In genomic region chr6:135257641-135258405, GRCh38 we compare ENCODE assay signal across 18 cellular contexts.
DNase-seq lines count a peak whose midpoint lies in the region; ATAC-seq and TF ChIP-seq lines count a peak whose summit lies in the region.
"Had no signal": no experiment of that assay in that cellular context is flagged by ENCODE, and none has a peak within 500 bp of the region (broad histone marks: within the 10 kb centered on the region; RNA-seq: fewer than 3 reads in every experiment).

No MANE protein-coding gene starts in this region.

- no peak overlapping the region for H2BK15ac ChIP-seq in H9 (ENCODE audit: low read depth, low read length)

- H4K20me1 ChIP-seq in H9 (ENCODE audit: control insufficient read depth, insufficient read depth, insufficient read length) (no peaks in the 10 kb centered on the region), OCI-LY1 (ENCODE audit: insufficient read depth, low read length) (no peaks in the 10 kb centered on the region)
- H4K20me1 ChIP-seq: BLaER1 had no signal

- no peak overlapping the region for H3K27ac ChIP-seq in C4-2B
- H3K27ac ChIP-seq in H9 (ENCODE audit: insufficient read length, low read depth, low read length), result no peak overlapping the region
- no peak overlapping the region for H3K27ac ChIP-seq in OCI-LY1 (ENCODE audit: low read depth, low read length, poor library complexity, severe bottlenecking)
- peak overlapping the region; percentile 86 for H3K27ac ChIP-seq in colonic mucosa
- H3K27ac ChIP-seq: BLaER1, prostate gland had no signal

- no peak overlapping the region for H2BK20ac ChIP-seq in H9 (ENCODE audit: low read depth, low read length, poor library complexity, severe bottlenecking)

- H4K5ac ChIP-seq in H9 (ENCODE audit: insufficient read length, low read depth, low read length), result no peak overlapping the region

- no peak overlapping the region for H4K91ac ChIP-seq in H9 (ENCODE audit: insufficient read length, low read depth, low read length)

- no peaks in the 10 kb centered on the region for H3F3A ChIP-seq in OCI-LY1 (ENCODE audit: insufficient read depth, low read length)

- ATAC-seq in HG03139 (IDR thresholded peaks at IDR 0.05; ENCODE audit: unreplicated experiment), result no peak
- no peak for ATAC-seq in sciatic nerve
- ATAC-seq: activated T-helper 17 cell treated with anti-CD3 and anti-CD28 coated beads, Interleukin-2, amount 50 U/mL, for 72 hours; esophagus mucosa; left cardiac atrium had no signal

- no peaks in the 10 kb centered on the region for H3K36me3 ChIP-seq in OCI-LY1 (ENCODE audit: insufficient read depth, low read length)
- H3K36me3 ChIP-seq in colonic mucosa, result no peaks in the 10 kb centered on the region
- H3K36me3 ChIP-seq: BLaER1, prostate gland had no signal

- H3K4me2 ChIP-seq in H9 (ENCODE audit: insufficient read depth, insufficient read length, low read length), result no peak overlapping the region
- no peak overlapping the region for H3K4me2 ChIP-seq in OCI-LY1 (ENCODE audit: low read length)
- H3K4me2 ChIP-seq: BLaER1 had no signal

- no CpG with 5 or more reads among the region's 2 CpGs for WGBS in H9 (ENCODE audit: extremely low coverage, insufficient read length, low lambda C conversion rate)

- H3K4me1 ChIP-seq in H9 (ENCODE audit: insufficient read depth, low read length) (no peaks in the 10 kb centered on the region), OCI-LY1 (ENCODE audit: insufficient read depth, low read length, severe bottlenecking) (no peaks in the 10 kb centered on the region), colonic mucosa (peaks cover 10% of the 10 kb centered on the region)
- H3K4me1 ChIP-seq: BLaER1, prostate gland had no signal

- H3K14ac ChIP-seq in H9 (ENCODE audit: insufficient read depth, low read length), result no peak overlapping the region

- no peak overlapping the region for H3K4me3 ChIP-seq in OCI-LY1 (ENCODE audit: low read depth, low read length, poor library complexity, severe bottlenecking)
- H3K4me3 ChIP-seq in colonic mucosa, result no peak overlapping the region
- H3K4me3 ChIP-seq: BLaER1, prostate gland had no signal

- H3K23ac ChIP-seq in H9 (ENCODE audit: insufficient read length, low read depth, low read length), result no peak overlapping the region

- H2BK12ac ChIP-seq in H9 (ENCODE audit: insufficient read length, low read depth, low read length), result no peak overlapping the region

- H3K18ac ChIP-seq in H9 (ENCODE audit: insufficient read length, low read depth, low read length), result no peak overlapping the region

- H3T11ph ChIP-seq in H9 (ENCODE audit: low read length), result no peak overlapping the region

- peak; percentile 15; the same call in 1 of the 2 replicates for TF ChIP-seq CTCF in C4-2B (conservative IDR thresholded peaks at IDR 0.05)
- peak; percentile 20; the same call in 1 of the 3 replicates for TF ChIP-seq CTCF in H9 (conservative IDR thresholded peaks at IDR 0.05)
- peak; percentile 17; the same call in 1 of the 2 replicates for TF ChIP-seq CTCF in OCI-LY1 (IDR thresholded peaks at IDR 0.05; ENCODE audit: low read length)
- TF ChIP-seq CTCF in colonic mucosa (IDR thresholded peaks at IDR 0.05), result no peak

- H3K27ac Mint-ChIP-seq in H9, result no peak overlapping the region
- H3K27ac Mint-ChIP-seq: activated CD4-positive, alpha-beta memory T cell treated with anti-CD3 and anti-CD28 coated beads, Interleukin-2, amount 10 ng/mL, durations not matched to agents 7 days and 5 days; activated T-helper 17 cell treated with anti-CD3 and anti-CD28 coated beads, Interleukin-2, amount 50 U/mL, for 72 hours had no signal

- no peaks in the 10 kb centered on the region for H3K79me1 ChIP-seq in H9 (ENCODE audit: insufficient read depth, low read depth, low read length, poor library complexity, severe bottlenecking)

- H3K9me3 Mint-ChIP-seq in H9, result no peaks in the 10 kb centered on the region
- H3K9me3 Mint-ChIP-seq: activated CD4-positive, alpha-beta memory T cell treated with anti-CD3 and anti-CD28 coated beads, Interleukin-2, amount 10 ng/mL, durations not matched to agents 7 days and 5 days; activated T-helper 17 cell treated with anti-CD3 and anti-CD28 coated beads, Interleukin-2, amount 50 U/mL, for 72 hours had no signal

- H2BK120ac ChIP-seq in H9 (ENCODE audit: low read depth, low read length, poor library complexity, severe bottlenecking), result no peak overlapping the region

- peaks cover 0 to 18% (median 8%) of the 10 kb centered on the region in 3 experiments; a peak in 5 of 7 replicates for H3K36me3 Mint-ChIP-seq in H9 (ENCODE audit: insufficient read depth in 1 of 3, low read depth in 3 of 3)

- H4K8ac ChIP-seq in H9 (replicated peaks; ENCODE audit: insufficient read length, low read depth, low read length), result no peak overlapping the region

- no peaks in the 10 kb centered on the region for H3K9me3 ChIP-seq in H9 (ENCODE audit: control insufficient read depth, low read depth, low read length)
- no peaks in the 10 kb centered on the region for H3K9me3 ChIP-seq in OCI-LY1 (ENCODE audit: low read length)
- no peaks in the 10 kb centered on the region for H3K9me3 ChIP-seq in colonic mucosa
- H3K9me3 ChIP-seq: prostate gland had no signal

- DNase-seq in H9 (no peak), colonic mucosa (no peak), sciatic nerve (ENCODE audit: low spot score) (no peak), HK-2 (ENCODE audit: unreplicated experiment) (no peak)
- no peak for DNase-seq in effector CD4-positive, alpha-beta T cell
- DNase-seq: activated CD4-positive, alpha-beta memory T cell treated with anti-CD3 and anti-CD28 coated beads, Interleukin-2, amount 10 ng/mL, durations not matched to agents 7 days and 5 days; hippocampal formation; left cardiac atrium; NCI-H187 treated with DMSO at 0.1 percent for 48 hours; NCI-H69; Right ventricle myocardium superior had no signal

- no peak overlapping the region for H3K4me3 Mint-ChIP-seq in H9
- H3K4me3 Mint-ChIP-seq: activated CD4-positive, alpha-beta memory T cell treated with anti-CD3 and anti-CD28 coated beads, Interleukin-2, amount 10 ng/mL, durations not matched to agents 7 days and 5 days; activated T-helper 17 cell treated with anti-CD3 and anti-CD28 coated beads, Interleukin-2, amount 50 U/mL, for 72 hours had no signal

- H2BK5ac ChIP-seq in H9 (ENCODE audit: insufficient read length, low read length), result no peak overlapping the region

- intact Hi-C loops in colonic mucosa (cut with DNase I), result no loop called here
- intact Hi-C loops in sciatic nerve (cut with DNase I), result no loop called here

- no peaks in the 10 kb centered on the region for H3K23me2 ChIP-seq in H9 (ENCODE audit: insufficient read length, low read depth, low read length, poor library complexity, severe bottlenecking)

- H3K27me3 Mint-ChIP-seq in H9 (ENCODE audit: low read depth), result peaks cover 4% of the 10 kb centered on the region

- H3K4ac ChIP-seq in H9 (ENCODE audit: low read depth, low read length), result no peak overlapping the region

- H3K27me3 ChIP-seq in H9 (ENCODE audit: insufficient read depth, low read length), result no peaks in the 10 kb centered on the region
- no peaks in the 10 kb centered on the region for H3K27me3 ChIP-seq in OCI-LY1 (ENCODE audit: insufficient read depth, low read length)
- no peaks in the 10 kb centered on the region for H3K27me3 ChIP-seq in colonic mucosa
- H3K27me3 ChIP-seq: BLaER1 had no signal

- H2AFZ ChIP-seq in H9 (ENCODE audit: low read length) (no peak overlapping the region), OCI-LY1 (ENCODE audit: low read length) (no peak overlapping the region)

- H3K56ac ChIP-seq in H9 (ENCODE audit: insufficient read length, low read depth, low read length), result no peak overlapping the region

- peaks cover 17 to 20% of the 10 kb centered on the region in 2 experiments for H3K4me1 Mint-ChIP-seq in H9
- H3K4me1 Mint-ChIP-seq: activated T-helper 17 cell treated with anti-CD3 and anti-CD28 coated beads, Interleukin-2, amount 50 U/mL, for 72 hours had no signal

- no peaks in the 10 kb centered on the region for H3K79me2 ChIP-seq in H9 (ENCODE audit: insufficient read depth, low read length)
- H3K79me2 ChIP-seq in OCI-LY1 (ENCODE audit: insufficient read depth, low read length), result no peaks in the 10 kb centered on the region

- H2AK5ac ChIP-seq in H9 (ENCODE audit: insufficient read length, low read length), result no peak overlapping the region

- no peaks in the 10 kb centered on the region for H3K9me2 ChIP-seq in OCI-LY1 (ENCODE audit: low read depth, low read length)

- no peak overlapping the region for H3K9ac ChIP-seq in H9 (ENCODE audit: extremely low read depth, insufficient read length, low read length)
- no peak overlapping the region for H3K9ac ChIP-seq in OCI-LY1 (ENCODE audit: low read length)
- no peak overlapping the region for H3K9ac ChIP-seq in colonic mucosa (ENCODE audit: low read depth in 2 of 2, low read length in 2 of 2)
- H3K9ac ChIP-seq: BLaER1 had no signal
